Comparison of ENCODE assay signal across 17 cellular contexts in genomic region chr1:16252912-16253311, GRCh38. TPM values are rescaled to one million over a fixed set of nuclear protein-coding genes. Genes with fewer than 3 reads are reported as not detected.
DNase-seq lines count a peak whose midpoint lies in the region; ATAC-seq, FAIRE-seq and TF ChIP-seq lines count a peak whose summit lies in the region.
"Had no signal": no experiment of that assay in that cellular context is flagged by ENCODE, and none has a peak within 500 bp of the region (broad histone marks: within the 10 kb centered on the region; RNA-seq: fewer than 3 reads in every experiment).

No MANE protein-coding gene starts in this region.

- H4K20me1 ChIP-seq in K562 (replicated peaks; ENCODE audit: control insufficient read depth, insufficient read depth, low read length), result no peaks in the 10 kb centered on the region; the same call in 1 of the 2 replicates

- H3K27me3 Mint-ChIP-seq in activated naive CD4-positive, alpha-beta T cell treated with anti-CD3 and anti-CD28 coated beads, Interleukin-2, amount 10 ng/mL, durations not matched to agents 7 days and 5 days, result no peaks in the 10 kb centered on the region
- H3K27me3 Mint-ChIP-seq in progenitor cell of endocrine pancreas (no peaks in the 10 kb centered on the region), Calu3 (ENCODE audit: unreplicated experiment) (no peaks in the 10 kb centered on the region)
- no peaks in the 10 kb centered on the region for H3K27me3 Mint-ChIP-seq in T-helper 2 cell treated with Interferon-gamma antibody and Interleukin-4, amounts not matched to agents 5 μg/mL and 100 μg/mL, for 36 hours (ENCODE audit: low read depth)
- H3K27me3 Mint-ChIP-seq: CD4-positive, alpha-beta memory T cell had no signal

- H3K9me1 ChIP-seq in K562 (ENCODE audit: control insufficient read depth, insufficient read depth, low read length), result peaks cover 9% of the 10 kb centered on the region

- H3K36me3 Mint-ChIP-seq in activated naive CD4-positive, alpha-beta T cell treated with anti-CD3 and anti-CD28 coated beads, Interleukin-2, amount 10 ng/mL, durations not matched to agents 7 days and 5 days, result peaks cover 35% of the 10 kb centered on the region
- H3K36me3 Mint-ChIP-seq in activated naive CD4-positive, alpha-beta T cell treated with anti-CD3 and anti-CD28 coated beads, Interleukin-2, amount 50 U/mL, for 72 hours, result no peaks in the 10 kb centered on the region
- H3K36me3 Mint-ChIP-seq in progenitor cell of endocrine pancreas (ENCODE audit: insufficient read depth), result peaks cover 19% of the 10 kb centered on the region
- peaks cover 32% of the 10 kb centered on the region for H3K36me3 Mint-ChIP-seq in T-helper 2 cell treated with Interferon-gamma antibody and Interleukin-4, amounts not matched to agents 5 μg/mL and 100 μg/mL, for 36 hours (ENCODE audit: low read depth)
- peaks cover 22% of the 10 kb centered on the region for H3K36me3 Mint-ChIP-seq in Calu3 (ENCODE audit: insufficient read depth, unreplicated experiment)

- no peak for TF ChIP-seq POLR2A in K562 (conservative IDR thresholded peaks at IDR 0.05)

- CTCF ChIA-PET in activated naive CD4-positive, alpha-beta T cell treated with anti-CD3 and anti-CD28 coated beads, Interleukin-2, amount 10 ng/mL, durations not matched to agents 7 days and 5 days (lab: Charles Lee), result no interaction called here
- CTCF ChIA-PET in K562 (lab: Yijun Ruan, JAX; ENCODE audit: low intra/inter-chr PET ratio) (no interaction called here), Calu3 (lab: Charles Lee) (interaction anchor here (0.6 kb wide), 1 partner anchor 251 kb away, joined by 3 read pairs; no protein-coding TSS in a partner anchor)

- TF ChIP-seq RAD21 in K562 (CRISPR knock-in tag; conservative IDR thresholded peaks at IDR 0.05 in 1 of 2, IDR thresholded peaks at IDR 0.05 in 1 of 2), result no peak

- no peak for DNase-seq in activated naive CD4-positive, alpha-beta T cell treated with anti-CD3 and anti-CD28 coated beads, Interleukin-2, amount 10 ng/mL, durations not matched to agents 7 days and 5 days
- no peak for DNase-seq in activated naive CD4-positive, alpha-beta T cell treated with anti-CD3 and anti-CD28 coated beads, Interleukin-2, amount 50 U/mL, for 72 hours (ENCODE audit: low spot score in 2 of 2)
- DNase-seq in K562 (ENCODE audit: extremely low read depth in 1 of 4, low spot score in 3 of 4) (no peak), progenitor cell of endocrine pancreas (ENCODE audit: low spot score, unreplicated experiment) (no peak), GM10266 (ENCODE audit: extremely low spot score) (no peak), Calu3 (no peak)
- DNase-seq in T-helper 2 cell treated with Interferon-gamma antibody and Interleukin-4, amounts not matched to agents 5 μg/mL and 100 μg/mL, for 36 hours (ENCODE audit: low spot score), result no peak
- DNase-seq: BE2C; CD4-positive, alpha-beta memory T cell; DMS79; NCI-H1417 treated with DMSO at 0.1 percent for 48 hours; NCI-H187 treated with DMSO at 0.1 percent for 48 hours; NCI-H2227 treated with DMSO at 0.1 percent for 48 hours; NCI-H510A treated with DMSO at 0.1 percent for 48 hours; RPMI8226; SIG-M5 had no signal

- no peak overlapping the region for H3K27ac ChIP-seq in K562 (ENCODE audit: extremely low read depth, low read depth, low read length)

- H3K4me1 Mint-ChIP-seq in activated naive CD4-positive, alpha-beta T cell treated with anti-CD3 and anti-CD28 coated beads, Interleukin-2, amount 10 ng/mL, durations not matched to agents 7 days and 5 days, result peaks cover 23% of the 10 kb centered on the region
- H3K4me1 Mint-ChIP-seq in progenitor cell of endocrine pancreas (ENCODE audit: low read depth) (peaks cover 27% of the 10 kb centered on the region), Calu3 (ENCODE audit: low read depth, unreplicated experiment) (peaks cover 29% of the 10 kb centered on the region)
- H3K4me1 Mint-ChIP-seq in T-helper 2 cell treated with Interferon-gamma antibody and Interleukin-4, amounts not matched to agents 5 μg/mL and 100 μg/mL, for 36 hours (ENCODE audit: low read depth), result peaks cover 10% of the 10 kb centered on the region

- H3K4me1 ChIP-seq in K562 (replicated peaks in 1 of 2; ENCODE audit: control insufficient read depth in 2 of 2, insufficient read depth in 2 of 2, low read length in 2 of 2), result peaks cover 8 to 29% of the 10 kb centered on the region in 2 experiments

- no peaks in the 10 kb centered on the region for H3K27me3 ChIP-seq in K562 (ENCODE audit: control insufficient read depth in 2 of 2, insufficient read depth in 2 of 2, low read length in 2 of 2)
- H3K27me3 ChIP-seq: BE2C had no signal

- TF ChIP-seq CTCF in K562 (IDR thresholded peaks at IDR 0.05 in 2 of 3, conservative IDR thresholded peaks at IDR 0.05 in 1 of 3; ENCODE audit: insufficient read depth in 2 of 3, low read depth in 1 of 3, low read length in 3 of 3) (no peak), progenitor cell of endocrine pancreas (IDR thresholded peaks at IDR 0.05; ENCODE audit: unreplicated experiment) (no peak), GM10266 (IDR thresholded peaks at IDR 0.05; ENCODE audit: control insufficient read depth, insufficient read depth, low read depth, missing control alignments) (no peak), Calu3 (IDR thresholded peaks at IDR 0.05; ENCODE audit: unreplicated experiment) (no peak)

- H3K9ac ChIP-seq in K562 (ENCODE audit: insufficient read depth in 1 of 2, low read depth in 2 of 2, low read length in 2 of 2), result no peak overlapping the region

- BruUV-seq in K562 (replicated peaks; lab: Mats Ljungman, UMichigan), result no TSS peak
- no TSS peak for BruUV-seq in Calu3 (replicated peaks; lab: Mats Ljungman, UMichigan)

- in situ Hi-C loops in K562 (cut with MboI), result no loop called here

- intact Hi-C loops in K562 (cut with micrococcal nuclease) (no loop called here), Calu3 (cut with micrococcal nuclease; ENCODE audit: unreplicated experiment) (no loop called here)

- H3K27ac Mint-ChIP-seq in activated naive CD4-positive, alpha-beta T cell treated with anti-CD3 and anti-CD28 coated beads, Interleukin-2, amount 10 ng/mL, durations not matched to agents 7 days and 5 days, result peak overlapping the region; percentile 8
- peak overlapping the region in 1 of 2 donors; percentile 65 for H3K27ac Mint-ChIP-seq in activated naive CD4-positive, alpha-beta T cell treated with anti-CD3 and anti-CD28 coated beads, Interleukin-2, amount 50 U/mL, for 72 hours
- peak overlapping the region; percentile 64 for H3K27ac Mint-ChIP-seq in progenitor cell of endocrine pancreas
- H3K27ac Mint-ChIP-seq in T-helper 2 cell treated with Interferon-gamma antibody and Interleukin-4, amounts not matched to agents 5 μg/mL and 100 μg/mL, for 36 hours, result no peak overlapping the region
- H3K27ac Mint-ChIP-seq in Calu3 (ENCODE audit: unreplicated experiment), result no peak overlapping the region

- FAIRE-seq in K562 (lab: Jason Lieb, UNC), result no peak

- no peak for ATAC-seq in activated naive CD4-positive, alpha-beta T cell treated with anti-CD3 and anti-CD28 coated beads, Interleukin-2, amount 50 U/mL, for 72 hours
- ATAC-seq in K562 (no peak), GM18519 (IDR thresholded peaks at IDR 0.05; ENCODE audit: low FRiP score, unreplicated experiment) (no peak)

- WGBS in K562 (ENCODE audit: insufficient coverage, low coverage, missing lambda C conversion rate), result 72% methylated on average over 2 of the region's 2 CpGs

- POLR2A ChIA-PET in K562 (lab: Yijun Ruan, JAX), result no interaction called here

- no peaks in the 10 kb centered on the region for H3K9me3 ChIP-seq in K562 (replicated peaks; ENCODE audit: control insufficient read depth, insufficient read depth, low read depth, low read length)
- H3K9me3 ChIP-seq: BE2C had no signal

- no peak overlapping the region for H3K4me2 ChIP-seq in K562 (ENCODE audit: insufficient read depth, low read length)

- TF ChIP-seq EP300 in K562 (IDR thresholded peaks at IDR 0.05; ENCODE audit: low read length), result no peak

- H3K36me3 ChIP-seq in K562 (ENCODE audit: control insufficient read depth, insufficient read depth, low read length), result peaks cover 78% of the 10 kb centered on the region

- H3K4me3 Mint-ChIP-seq in activated naive CD4-positive, alpha-beta T cell treated with anti-CD3 and anti-CD28 coated beads, Interleukin-2, amount 10 ng/mL, durations not matched to agents 7 days and 5 days, result no peak overlapping the region
- no peak overlapping the region for H3K4me3 Mint-ChIP-seq in progenitor cell of endocrine pancreas (ENCODE audit: low read depth)
- H3K4me3 Mint-ChIP-seq in T-helper 2 cell treated with Interferon-gamma antibody and Interleukin-4, amounts not matched to agents 5 μg/mL and 100 μg/mL, for 36 hours, result no peak overlapping the region
- H3K4me3 Mint-ChIP-seq in Calu3 (ENCODE audit: low read depth, unreplicated experiment), result no peak overlapping the region
- H3K4me3 Mint-ChIP-seq: CD4-positive, alpha-beta memory T cell had no signal

- H3K9me3 Mint-ChIP-seq in activated naive CD4-positive, alpha-beta T cell treated with anti-CD3 and anti-CD28 coated beads, Interleukin-2, amount 10 ng/mL, durations not matched to agents 7 days and 5 days, result no peaks in the 10 kb centered on the region
- H3K9me3 Mint-ChIP-seq in activated naive CD4-positive, alpha-beta T cell treated with anti-CD3 and anti-CD28 coated beads, Interleukin-2, amount 50 U/mL, for 72 hours, result no peaks in the 10 kb centered on the region
- H3K9me3 Mint-ChIP-seq in progenitor cell of endocrine pancreas (ENCODE audit: low read depth), result no peaks in the 10 kb centered on the region
- no peaks in the 10 kb centered on the region for H3K9me3 Mint-ChIP-seq in T-helper 2 cell treated with Interferon-gamma antibody and Interleukin-4, amounts not matched to agents 5 μg/mL and 100 μg/mL, for 36 hours
- H3K9me3 Mint-ChIP-seq in Calu3 (ENCODE audit: low read depth, unreplicated experiment), result no peaks in the 10 kb centered on the region
- H3K9me3 Mint-ChIP-seq: CD4-positive, alpha-beta memory T cell had no signal

- no peak overlapping the region for H2AFZ ChIP-seq in K562 (ENCODE audit: low read depth, low read length)

- no peak overlapping the region for H3K4me3 ChIP-seq in K562

- H3K79me2 ChIP-seq in K562 (ENCODE audit: control insufficient read depth, insufficient read depth, low read length), result peaks cover 6% of the 10 kb centered on the region; the same call in 1 of the 3 replicates

RNA-seq across cellular contexts. Expression of gene CPLANE2, which starts 15.9 kb away (rescaled TPM):
- 1 to 10 TPM; 3.0 to 4.2 TPM for total RNA-seq in activated naive CD4-positive, alpha-beta T cell treated with anti-CD3 and anti-CD28 coated beads, Interleukin-2, amount 50 U/mL, for 72 hours
- total RNA-seq in K562 (2011; cell fraction: chromatin; rRNA removed; ENCODE audit: low replicate concordance), result 6.0 and 32.3 TPM in 2 replicates
- 25.7 and 37.9 TPM in 2 replicates for total RNA-seq in K562 (2011; cell fraction: nucleolus; rRNA removed)
- 15.3 and 20.1 TPM in 2 replicates for total RNA-seq in K562 (2011; cell fraction: nucleoplasm; rRNA removed)
- 19.9 and 27.8 TPM in 2 replicates for total RNA-seq in K562 (2014; rRNA removed)
- 3.3 and 3.7 TPM in 2 replicates for total RNA-seq in K562 (2014; rRNA removed; fragmentation: Illumina TruSeq; extraction: Trizol)
- total RNA-seq in K562 (2015; rRNA removed; fragmentation: Illumina TruSeq; extraction: Trizol), result 8.0 and 8.3 TPM in 2 replicates
- total RNA-seq in K562 (2021), result 17.8 and 20.9 TPM in 2 replicates
- 10.9 and 15.9 TPM in 2 replicates for polyA plus RNA-seq in K562 (2011; rRNA removed)
- 14.2 and 28.7 TPM in 2 replicates for polyA plus RNA-seq in K562 (2011; cell fraction: cytosol; rRNA removed)
- 22.8 and 30.9 TPM in 2 replicates for polyA plus RNA-seq in K562 (2011; cell fraction: nucleus; rRNA removed)
- 16.0 and 21.8 TPM in 2 replicates for polyA plus RNA-seq in K562 (2012)
- polyA plus RNA-seq in K562 (2014; fragmentation: Illumina TruSeq; extraction: Trizol), result 8.1 and 13.6 TPM in 2 replicates
- polyA plus RNA-seq in K562 (2014; fragmentation: Nextera tagmentation; extraction: Ambion mirVana), result under 1 TPM; 0.17 to 0.32 TPM
- polyA plus RNA-seq in K562 (2014; rRNA removed), result 10.3 and 15.5 TPM in 2 replicates
- 11.8 and 19.8 TPM in 2 replicates for polyA minus RNA-seq in K562 (2011; rRNA and poly(A)+ RNA removed)
- polyA minus RNA-seq in K562 (2011; cell fraction: cytosol; rRNA and poly(A)+ RNA removed), result 18.6 and 24.7 TPM in 2 replicates
- 21.7 and 22.7 TPM in 2 replicates for polyA minus RNA-seq in K562 (2011; cell fraction: nucleus; rRNA and poly(A)+ RNA removed)
- 14.8 and 16.5 TPM in 2 replicates for total RNA-seq in progenitor cell of endocrine pancreas
- total RNA-seq in Calu3 (2022), result 4.2 and 7.4 TPM in 2 replicates

RNA-seq across cellular contexts. Expression of gene ARHGEF19, which starts 40.5 kb away (rescaled TPM):
- 10 to 100 TPM in 1 of 2 donors, 1 to 10 TPM in 1; 8.4 to 10.1 TPM for total RNA-seq in activated naive CD4-positive, alpha-beta T cell treated with anti-CD3 and anti-CD28 coated beads, Interleukin-2, amount 50 U/mL, for 72 hours
- 15.4 and 51.0 TPM in 2 replicates for total RNA-seq in K562 (2011; cell fraction: chromatin; rRNA removed; ENCODE audit: low replicate concordance)
- 25.4 and 38.4 TPM in 2 replicates for total RNA-seq in K562 (2011; cell fraction: nucleolus; rRNA removed)
- 20.2 and 22.1 TPM in 2 replicates for total RNA-seq in K562 (2011; cell fraction: nucleoplasm; rRNA removed)
- total RNA-seq in K562 (2014; rRNA removed), result 6.3 and 7.0 TPM in 2 replicates
- total RNA-seq in K562 (2014; rRNA removed; fragmentation: Illumina TruSeq; extraction: Trizol), result 2.7 and 4.3 TPM in 2 replicates
- 5.2 and 6.0 TPM in 2 replicates for total RNA-seq in K562 (2015; rRNA removed; fragmentation: Illumina TruSeq; extraction: Trizol)
- total RNA-seq in K562 (2021), result 11.2 and 15.1 TPM in 2 replicates
- 21.0 and 33.1 TPM in 2 replicates for polyA plus RNA-seq in K562 (2011; rRNA removed)
- polyA plus RNA-seq in K562 (2011; cell fraction: cytosol; rRNA removed), result 31.5 and 39.3 TPM in 2 replicates
- polyA plus RNA-seq in K562 (2011; cell fraction: nucleus; rRNA removed), result 84.8 and 93.8 TPM in 2 replicates
- polyA plus RNA-seq in K562 (2012), result 14.3 and 15.2 TPM in 2 replicates
- polyA plus RNA-seq in K562 (2014; fragmentation: Illumina TruSeq; extraction: Trizol), result 4.4 and 10.8 TPM in 2 replicates
- polyA plus RNA-seq in K562 (2014; fragmentation: Nextera tagmentation; extraction: Ambion mirVana), result 1 to 10 TPM in 1 of 2 experiments, under 1 TPM in 1; 0.73 to 1.1 TPM
- polyA plus RNA-seq in K562 (2014; rRNA removed), result 14.8 and 17.1 TPM in 2 replicates
- polyA minus RNA-seq in K562 (2011; rRNA and poly(A)+ RNA removed), result 7.3 and 9.1 TPM in 2 replicates
- polyA minus RNA-seq in K562 (2011; cell fraction: cytosol; rRNA and poly(A)+ RNA removed), result 9.3 and 17.2 TPM in 2 replicates
- polyA minus RNA-seq in K562 (2011; cell fraction: nucleus; rRNA and poly(A)+ RNA removed), result 17.2 and 21.5 TPM in 2 replicates
- 146 and 151 TPM in 2 replicates for total RNA-seq in progenitor cell of endocrine pancreas
- total RNA-seq in Calu3 (2022), result 16.6 and 17.2 TPM in 2 replicates

Comparison
In these comparisons a context has a peak if more than half of its experiments do, and no peak if none do; other contexts are left out.
1. H3K27ac Mint-ChIP-seq: peak in activated naive CD4-positive, alpha-beta T cell treated with anti-CD3 and anti-CD28 coated beads, Interleukin-2, amount 10 ng/mL, durations not matched to agents 7 days and 5 days (single experiment) and progenitor cell of endocrine pancreas (single experiment); none in T-helper 2 cell treated with Interferon-gamma antibody and Interleukin-4, amounts not matched to agents 5 μg/mL and 100 μg/mL, for 36 hours (single experiment) and Calu3 (single experiment).